In genomic region chr3:6560259-6560658, GRCh38 we compare ENCODE assay signal across 32 cellular contexts.
A peak's percentile ranks its signal among the peaks of the same experiment; 100 is the strongest.
DNase-seq lines count a peak whose midpoint lies in the region; ATAC-seq, FAIRE-seq and TF ChIP-seq lines count a peak whose summit lies in the region.
"Had no signal": no experiment of that assay in that cellular context is flagged by ENCODE, and none has a peak within 500 bp of the region (broad histone marks: within the 10 kb centered on the region; RNA-seq: fewer than 3 reads in every experiment).

No MANE protein-coding gene starts in this region.

- H3K27me3 ChIP-seq in K562 (ENCODE audit: control insufficient read depth in 2 of 2, insufficient read depth in 2 of 2, low read length in 2 of 2) (no peaks in the 10 kb centered on the region), osteoblast (ENCODE audit: insufficient read depth, low read length) (no peaks in the 10 kb centered on the region)
- H3K27me3 ChIP-seq: BE2C; BLaER1; BLaER1 treated with 17β-estradiol and CSF1 and Interleukin-3, amounts not matched to agents 10 nM and 100 nM had no signal

- in situ Hi-C loops in K562 (cut with MboI): no loop called here

- intact Hi-C loops in K562 (cut with micrococcal nuclease) (no loop called here), sciatic nerve (cut with DNase I) (no loop called here)

- H3K9ac ChIP-seq in K562 (ENCODE audit: insufficient read depth in 1 of 2, low read depth in 2 of 2, low read length in 2 of 2): no peak overlapping the region
- H3K9ac ChIP-seq: BLaER1; BLaER1 treated with 17β-estradiol and CSF1 and Interleukin-3, amounts not matched to agents 10 nM and 100 nM had no signal

- 79% methylated on average over 6 of the region's 6 CpGs for WGBS in K562 (ENCODE audit: insufficient coverage, low coverage, missing lambda C conversion rate)

- H3K36me3 ChIP-seq in HEK293 (ENCODE audit: control insufficient read depth in 2 of 2, insufficient read depth in 1 of 2, low read length in 2 of 2) (no peaks in the 10 kb centered on the region), K562 (ENCODE audit: control insufficient read depth, insufficient read depth, low read length) (peaks cover 61% of the 10 kb centered on the region), osteoblast (ENCODE audit: insufficient read depth, low read length) (no peaks in the 10 kb centered on the region)
- H3K36me3 ChIP-seq: BE2C; BLaER1; BLaER1 treated with 17β-estradiol and CSF1 and Interleukin-3, amounts not matched to agents 10 nM and 100 nM had no signal

- BruUV-seq in K562 (replicated peaks; lab: Mats Ljungman, UMichigan): no TSS peak

- H4K20me1 ChIP-seq in K562 (replicated peaks; ENCODE audit: control insufficient read depth, insufficient read depth, low read length): no peaks in the 10 kb centered on the region
- H4K20me1 ChIP-seq in osteoblast (ENCODE audit: insufficient read depth, low read length): no peaks in the 10 kb centered on the region
- H4K20me1 ChIP-seq: BLaER1; BLaER1 treated with 17β-estradiol and CSF1 and Interleukin-3, amounts not matched to agents 10 nM and 100 nM had no signal

- ATAC-seq in K562 (no peak), sciatic nerve (no peak)
- ATAC-seq: A549; CD8-positive, alpha-beta T cell had no signal

- CTCF ChIA-PET in HEK293 (lab: Yijun Ruan, JAX): no interaction called here
- CTCF ChIA-PET in K562 (lab: Yijun Ruan, JAX; ENCODE audit: low intra/inter-chr PET ratio): no interaction called here

- TF ChIP-seq EP300 in K562 (IDR thresholded peaks at IDR 0.05; ENCODE audit: low read length): no peak

- TF ChIP-seq RAD21 in K562 (CRISPR knock-in tag; conservative IDR thresholded peaks at IDR 0.05 in 1 of 2, IDR thresholded peaks at IDR 0.05 in 1 of 2): no peak

- H3K4me1 ChIP-seq in HEK293 (ENCODE audit: control insufficient read depth, insufficient read depth, low read length) (no peaks in the 10 kb centered on the region), K562 (replicated peaks in 1 of 2; ENCODE audit: control insufficient read depth in 2 of 2, insufficient read depth in 2 of 2, low read length in 2 of 2) (no peaks in the 10 kb centered on the region), osteoblast (ENCODE audit: insufficient read depth, low read length) (no peaks in the 10 kb centered on the region)
- H3K4me1 ChIP-seq: A549; BE2C; BLaER1; BLaER1 treated with 17β-estradiol and CSF1 and Interleukin-3, amounts not matched to agents 10 nM and 100 nM; Caco-2 had no signal

- POLR2A ChIA-PET in HEK293 (lab: Yijun Ruan, JAX): no interaction called here
- POLR2A ChIA-PET in K562 (lab: Yijun Ruan, JAX): no interaction called here

- TF ChIP-seq CTCF in HEK293 (tag by site-specific recombination; IDR thresholded peaks at IDR 0.05): no peak
- TF ChIP-seq CTCF in K562 (IDR thresholded peaks at IDR 0.05 in 2 of 3, conservative IDR thresholded peaks at IDR 0.05 in 1 of 3; ENCODE audit: insufficient read depth in 2 of 3, low read depth in 1 of 3, low read length in 3 of 3): no peak
- TF ChIP-seq CTCF in osteoblast (IDR thresholded peaks at IDR 0.05; ENCODE audit: extremely low read depth, low read depth, low read length): no peak

- no peak overlapping the region for H2AFZ ChIP-seq in K562 (ENCODE audit: low read depth, low read length)
- no peak overlapping the region for H2AFZ ChIP-seq in osteoblast (ENCODE audit: low read length)

- no peak for TF ChIP-seq POLR2A in K562 (conservative IDR thresholded peaks at IDR 0.05)

- no peaks in the 10 kb centered on the region for H3K9me1 ChIP-seq in K562 (ENCODE audit: control insufficient read depth, insufficient read depth, low read length)

- no peak overlapping the region for H3K27ac ChIP-seq in HEK293 (ENCODE audit: extremely low read depth, low read depth, low read length)
- no peak overlapping the region for H3K27ac ChIP-seq in K562 (ENCODE audit: extremely low read depth, low read depth, low read length)
- H3K27ac ChIP-seq in osteoblast (ENCODE audit: low read depth, low read length): no peak overlapping the region
- H3K27ac ChIP-seq: 22Rv1; A549; BLaER1; BLaER1 treated with 17β-estradiol and CSF1 and Interleukin-3, amounts not matched to agents 10 nM and 100 nM; C4-2B had no signal

- H3K79me2 ChIP-seq in K562 (ENCODE audit: control insufficient read depth, insufficient read depth, low read length): peaks cover 89% of the 10 kb centered on the region
- H3K79me2 ChIP-seq in osteoblast (ENCODE audit: insufficient read depth, low read length): no peaks in the 10 kb centered on the region

- no peak for FAIRE-seq in K562 (lab: Jason Lieb, UNC)
- FAIRE-seq: A204.1, A549, D721Med had no signal

- no peak overlapping the region for H3K4me2 ChIP-seq in K562 (ENCODE audit: insufficient read depth, low read length)
- no peak overlapping the region for H3K4me2 ChIP-seq in osteoblast (ENCODE audit: insufficient read depth, low read length)
- H3K4me2 ChIP-seq: A549; BLaER1; BLaER1 treated with 17β-estradiol and CSF1 and Interleukin-3, amounts not matched to agents 10 nM and 100 nM had no signal

- H3K4me3 ChIP-seq in HEK293 (ENCODE audit: low read depth, low read length): no peak overlapping the region
- no peak overlapping the region for H3K4me3 ChIP-seq in K562
- no peak overlapping the region for H3K4me3 ChIP-seq in osteoblast (ENCODE audit: insufficient read depth, low read length)
- H3K4me3 ChIP-seq: A549; BLaER1; BLaER1 treated with 17β-estradiol and CSF1 and Interleukin-3, amounts not matched to agents 10 nM and 100 nM had no signal

- no peaks in the 10 kb centered on the region for H3K9me3 ChIP-seq in HEK293 (ENCODE audit: control insufficient read depth, insufficient read depth, low read depth, low read length)
- H3K9me3 ChIP-seq in K562 (replicated peaks; ENCODE audit: control insufficient read depth, insufficient read depth, low read depth, low read length): no peaks in the 10 kb centered on the region; the same call in 1 of the 2 replicates
- no peaks in the 10 kb centered on the region for H3K9me3 ChIP-seq in osteoblast (ENCODE audit: low read depth, low read length)
- H3K9me3 ChIP-seq: A549; BE2C; BLaER1; BLaER1 treated with 17β-estradiol and CSF1 and Interleukin-3, amounts not matched to agents 10 nM and 100 nM; Caco-2 had no signal

- no peak for DNase-seq in K562 (ENCODE audit: extremely low read depth in 1 of 4, low spot score in 3 of 4)
- DNase-seq in osteoblast (ENCODE audit: insufficient read length, low spot score, missing footprints): peak; percentile 29
- DNase-seq in NOMO-1 treated with dmso at 0.1 percent for 144 hours (lab: John Stamatoyannopoulos, UW; ENCODE audit: unreplicated experiment): no peak
- no peak for DNase-seq in DMS153 (lab: John Stamatoyannopoulos, UW)
- no peak for DNase-seq in sciatic nerve (ENCODE audit: low spot score)
- DNase-seq: 8988T; ACHN; AML-193; BE2C; C1 segment of cervical spinal cord; Caco-2; Calu3; CD4-positive, alpha-beta memory T cell; CD4-positive, alpha-beta T cell; CD4-positive, CD25-positive, alpha-beta regulatory T cell; CD8-positive, alpha-beta memory T cell; CD8-positive, alpha-beta T cell; COR-L47; DMS 273 treated with DMSO at 0.1 percent for 48 hours; DMS53; DMS79; DMS79 treated with DMSO at 0.1 percent for 48 hours; DND-41; EL had no signal

TF ChIP-seq in HEK293, 187 proteins besides CTCF, POLR2A, EP300 and RAD21:
- TF ChIP-seq ZNF10 (tag by site-specific recombination; IDR thresholded peaks at IDR 0.05) (peak; percentile 85), ZNF624 (tag by site-specific recombination; IDR thresholded peaks at IDR 0.05) (no peak)
TF ChIP-seq in HEK293: peak in this region for 1.

TF ChIP-seq in K562, 482 proteins besides CTCF, POLR2A, EP300 and RAD21:
- TF ChIP-seq JUND (IDR thresholded peaks at IDR 0.05; ENCODE audit: borderline replicate concordance, low read depth, low read length): no peak
- no peak for TF ChIP-seq JUND (tag; IDR thresholded peaks at IDR 0.05; ENCODE audit: borderline replicate concordance, low read depth, low read length)
- TF ChIP-seq RBM25 (IDR thresholded peaks at IDR 0.05; ENCODE audit: low read depth, low read length, severe bottlenecking): peak; percentile 84
- TF ChIP-seq ZNF134 (CRISPR knock-in tag; conservative IDR thresholded peaks at IDR 0.05): peak; percentile 98
TF ChIP-seq in K562: peak in this region for 2.
